Comparison of ENCODE assay signal across 9 cellular contexts in the genomic region with DNA sequence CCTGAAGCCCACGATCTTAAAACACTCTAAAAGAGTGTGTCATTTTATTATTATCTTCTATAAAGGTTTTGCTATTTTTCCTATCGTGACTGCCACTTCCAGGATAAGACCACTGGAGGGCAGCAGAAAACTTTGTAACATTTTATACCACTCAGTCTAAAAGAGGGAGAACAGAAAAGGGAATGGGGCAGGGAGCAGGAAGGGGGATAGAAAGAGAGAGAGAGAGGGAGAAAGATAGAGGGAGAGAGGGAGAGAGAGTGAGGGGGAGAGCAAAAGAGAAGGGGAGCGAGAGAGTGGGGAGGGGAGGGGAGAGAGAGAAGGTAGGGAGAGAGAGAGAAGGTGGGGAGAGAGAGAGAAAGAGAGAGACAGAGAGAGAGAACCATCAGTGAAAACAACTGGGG. TPM values are rescaled to one million over a fixed set of nuclear protein-coding genes. Genes with fewer than 3 reads are reported as not detected.
A peak's percentile ranks its signal among the peaks of the same experiment; 100 is the strongest.
DNase-seq lines count a peak whose midpoint lies in the region; ATAC-seq, FAIRE-seq and TF ChIP-seq lines count a peak whose summit lies in the region.
"Had no signal": no experiment of that assay in that cellular context is flagged by ENCODE, and none has a peak within 500 bp of the region (broad histone marks: within the 10 kb centered on the region; RNA-seq: fewer than 3 reads in every experiment).

No MANE protein-coding gene starts in this region.

- H3K36me3 Mint-ChIP-seq in dendritic cell treated with granulocyte-macrophage colony-stimulating factor and Interleukin-4, amounts not matched to agents 40 ng/mL and 50 ng/mL, for 4 days (ENCODE audit: low read depth), result no peaks in the 10 kb centered on the region
- peaks cover 0 to 1% of the 10 kb centered on the region in 2 donors for H3K36me3 Mint-ChIP-seq in stimulated activated naive B cell treated with anti-CD40 and anti-IgM and Interleukin-4, amounts not matched to agents 10 μg/mL and 1 μg/mL and 100 μg/mL, for 72 hours

- H3K36me3 ChIP-seq in right lobe of liver, result peaks cover 0 to 3% (median under 1%) of the 10 kb centered on the region in 4 donors

- no peaks in the 10 kb centered on the region for H3K9me3 ChIP-seq in right lobe of liver

- intact Hi-C loops in dendritic cell treated with granulocyte-macrophage colony-stimulating factor and Interleukin-4, amounts not matched to agents 40 ng/mL and 50 ng/mL, for 4 days (cut with micrococcal nuclease), result loop anchor here (1.0 to 10.0 kb wide), 5 partner anchors 97 to 422 kb away; a partner anchor contains a TSS
- intact Hi-C loops in right lobe of liver (cut with DNase I), result loop anchor here (10.0 kb wide), 1 partner anchor 149 kb away; no protein-coding TSS in a partner anchor

- H3K27me3 Mint-ChIP-seq in dendritic cell treated with granulocyte-macrophage colony-stimulating factor and Interleukin-4, amounts not matched to agents 40 ng/mL and 50 ng/mL, for 4 days, result no peaks in the 10 kb centered on the region
- H3K27me3 Mint-ChIP-seq in stimulated activated naive B cell treated with anti-CD40 and anti-IgM and Interleukin-4, amounts not matched to agents 10 μg/mL and 1 μg/mL and 100 μg/mL, for 72 hours, result no peaks in the 10 kb centered on the region

- DNase-seq in AG08395 (ENCODE audit: low spot score) (peak; percentile 63), NB4 (ENCODE audit: low read depth) (peak; percentile 59), right lobe of liver (no peak), mesenteric fat pad (ENCODE audit: low spot score) (no peak)
- DNase-seq in stimulated activated naive B cell treated with anti-CD40 and anti-IgM and Interleukin-4, amounts not matched to agents 10 μg/mL and 1 μg/mL and 100 μg/mL, for 72 hours, result peak; percentile 12

- H3K4me3 Mint-ChIP-seq in dendritic cell treated with granulocyte-macrophage colony-stimulating factor and Interleukin-4, amounts not matched to agents 40 ng/mL and 50 ng/mL, for 4 days, result no peak overlapping the region
- H3K4me3 Mint-ChIP-seq in stimulated activated naive B cell treated with anti-CD40 and anti-IgM and Interleukin-4, amounts not matched to agents 10 μg/mL and 1 μg/mL and 100 μg/mL, for 72 hours, result peak overlapping the region; percentile 4 to 22

- H3K4me1 Mint-ChIP-seq in dendritic cell treated with granulocyte-macrophage colony-stimulating factor and Interleukin-4, amounts not matched to agents 40 ng/mL and 50 ng/mL, for 4 days (ENCODE audit: low read depth), result peaks cover 6% of the 10 kb centered on the region
- peaks cover 6 to 22% of the 10 kb centered on the region in 2 donors for H3K4me1 Mint-ChIP-seq in stimulated activated naive B cell treated with anti-CD40 and anti-IgM and Interleukin-4, amounts not matched to agents 10 μg/mL and 1 μg/mL and 100 μg/mL, for 72 hours

- no peak for TF ChIP-seq POLR2A in NB4 (IDR thresholded peaks at IDR 0.05; ENCODE audit: extremely low read depth, insufficient read length)
- TF ChIP-seq POLR2A in right lobe of liver (IDR thresholded peaks at IDR 0.05), result no peak

- H3K9me3 Mint-ChIP-seq in dendritic cell treated with granulocyte-macrophage colony-stimulating factor and Interleukin-4, amounts not matched to agents 40 ng/mL and 50 ng/mL, for 4 days, result no peaks in the 10 kb centered on the region
- no peaks in the 10 kb centered on the region for H3K9me3 Mint-ChIP-seq in stimulated activated naive B cell treated with anti-CD40 and anti-IgM and Interleukin-4, amounts not matched to agents 10 μg/mL and 1 μg/mL and 100 μg/mL, for 72 hours

- FAIRE-seq in TTC549 (lab: Jason Lieb, UNC), result peak; percentile 13

- H3K27me3 ChIP-seq in right lobe of liver, result no peaks in the 10 kb centered on the region

- 6% methylated on average over 3 of the region's 3 CpGs for WGBS in right lobe of liver (ENCODE audit: insufficient coverage, low coverage, low lambda C conversion rate, missing lambda C conversion rate)

- peak overlapping the region; percentile 57 for H3K27ac Mint-ChIP-seq in dendritic cell treated with granulocyte-macrophage colony-stimulating factor and Interleukin-4, amounts not matched to agents 40 ng/mL and 50 ng/mL, for 4 days
- peak overlapping the region; percentile 52 for H3K27ac Mint-ChIP-seq in stimulated activated naive B cell treated with anti-CD40 and anti-IgM and Interleukin-4, amounts not matched to agents 10 μg/mL and 1 μg/mL and 100 μg/mL, for 72 hours

- peaks cover 0 to 22% (median 2%) of the 10 kb centered on the region in 4 donors for H3K4me1 ChIP-seq in right lobe of liver

- H3K4me3 ChIP-seq in NB4 (ENCODE audit: low read depth, low read length), result no peak overlapping the region
- no peak overlapping the region for H3K4me3 ChIP-seq in right lobe of liver
- H3K4me3 ChIP-seq: skin epidermis had no signal

- no peak overlapping the region for H3K27ac ChIP-seq in right lobe of liver

- peak in 3 of 4 donors; percentile 10 to 44 (median 25) for ATAC-seq in right lobe of liver
- peak; percentile 33 to 52 for ATAC-seq in stimulated activated naive B cell treated with anti-CD40 and anti-IgM and Interleukin-4, amounts not matched to agents 10 μg/mL and 1 μg/mL and 100 μg/mL, for 72 hours (replicated peaks)

- TF ChIP-seq CTCF in GM12872 (IDR thresholded peaks at IDR 0.05; ENCODE audit: insufficient read depth, low read depth, low read length) (peak; percentile 55; the same call in 2 of the 3 replicates), NB4 (IDR thresholded peaks at IDR 0.05; ENCODE audit: low read depth, low read length) (peak; percentile 64), right lobe of liver (IDR thresholded peaks at IDR 0.05) (peak; percentile 63 to 82 (median 70))

RNA-seq across cellular contexts. Expression of a gene that starts 2.0 kb away (rescaled TPM):
- 10 to 100 TPM; 19.6 to 43.5 (median 25.1) TPM for total RNA-seq in right lobe of liver
- 1.6 TPM for total RNA-seq in mesenteric fat pad

RNA-seq across cellular contexts. Expression of a gene that starts 31.4 kb away (rescaled TPM):
- under 1 TPM in 5 of 6 experiments, not detected in 1; 0.24 to 0.68 (median 0.40) TPM for total RNA-seq in right lobe of liver
- not detected for total RNA-seq in mesenteric fat pad

RNA-seq across cellular contexts. Expression of a gene that starts 40.3 kb away (rescaled TPM):
- 10 to 100 TPM in 2 of 6 experiments, 1 to 10 TPM in 4; 4.7 to 15.1 (median 7.1) TPM for total RNA-seq in right lobe of liver
- total RNA-seq in mesenteric fat pad, result 2,401 TPM

RNA-seq across cellular contexts. Expression of a gene that starts 41.9 kb away (rescaled TPM):
- under 1 TPM; 0.37 to 0.91 (median 0.74) TPM for total RNA-seq in right lobe of liver
- total RNA-seq in mesenteric fat pad, result 0.51 TPM

RNA-seq across cellular contexts. Expression of a gene that starts 42.1 kb away (rescaled TPM):
- 10 to 100 TPM in 4 of 6 experiments, 1 to 10 TPM in 2; 8.6 to 24.9 (median 16.9) TPM for total RNA-seq in right lobe of liver
- 45.4 TPM for total RNA-seq in mesenteric fat pad

Comparison
In these comparisons a context has a peak if more than half of its experiments do, and no peak if none do; other contexts are left out.
1. DNase-seq: peak in AG08395 (single experiment), NB4 (single experiment) and stimulated activated naive B cell treated with anti-CD40 and anti-IgM and Interleukin-4, amounts not matched to agents 10 μg/mL and 1 μg/mL and 100 μg/mL, for 72 hours (single experiment); none in right lobe of liver (0 of 3) and mesenteric fat pad (single experiment).
2. RNA of a gene that starts 40.3 kb away (total RNA-seq): 2,401 TPM in mesenteric fat pad (single experiment); 4.7 to 15.1 TPM in right lobe of liver; every median in the first group is over 100 times any median in the second.
3. Peak in every context shown above with its lines, with median percentiles within 50 percentile points of each other: CTCF ChIP-seq.